In the genomic region with DNA sequence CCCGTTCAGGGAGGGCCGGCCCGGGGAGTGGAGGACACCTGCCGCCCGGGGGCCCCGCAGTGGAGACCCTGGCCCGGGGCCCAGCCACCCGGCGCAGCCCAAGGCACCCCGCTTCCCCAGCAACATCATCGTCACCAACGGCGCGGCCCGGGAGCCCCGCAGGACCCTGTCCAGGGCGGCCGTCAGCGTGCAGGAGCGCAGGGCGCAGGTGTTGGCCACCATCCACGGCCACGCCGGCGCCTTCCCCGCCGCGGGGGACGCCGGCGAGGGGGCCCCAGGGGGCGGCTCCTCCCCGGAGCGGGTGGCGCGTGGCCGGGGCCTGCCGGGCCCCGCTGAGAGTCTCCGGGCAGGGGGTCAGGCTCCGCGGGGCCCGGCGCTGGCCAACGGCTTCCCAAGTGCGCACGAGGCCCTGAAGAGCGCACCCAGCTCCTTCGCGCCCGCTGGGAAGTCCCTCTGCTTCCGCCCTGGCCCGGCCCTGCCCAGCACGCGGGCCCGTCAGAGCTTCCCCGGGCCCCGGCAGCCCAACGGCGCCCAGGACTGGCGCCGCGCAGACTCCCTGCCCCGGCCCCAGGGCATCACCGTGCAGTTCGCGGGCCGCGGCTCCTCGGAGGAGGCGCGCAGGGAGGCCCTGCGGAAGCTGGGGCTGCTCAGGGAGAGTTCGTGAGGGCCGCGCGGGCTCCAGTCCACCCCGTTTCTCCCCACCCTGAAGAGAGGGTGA, we compare ENCODE assay signal across 15 cellular contexts. TPM values are rescaled to one million over a fixed set of nuclear protein-coding genes. Genes with fewer than 3 reads are reported as not detected.
A peak's percentile ranks its signal among the peaks of the same experiment; 100 is the strongest.
DNase-seq lines count a peak whose midpoint lies in the region; ATAC-seq and TF ChIP-seq lines count a peak whose summit lies in the region.
"Had no signal": no experiment of that assay in that cellular context is flagged by ENCODE, and none has a peak within 500 bp of the region (broad histone marks: within the 10 kb centered on the region; RNA-seq: fewer than 3 reads in every experiment).

No MANE protein-coding gene starts in this region.

- no peak overlapping the region for H3K23ac ChIP-seq in mesendoderm (ENCODE audit: low read length)

- TF ChIP-seq RAD21 in SK-N-SH (IDR thresholded peaks at IDR 0.05; ENCODE audit: low read length): no peak

- no peak for TF ChIP-seq CTCF in SK-N-SH (IDR thresholded peaks at IDR 0.05)
- TF ChIP-seq CTCF in type B pancreatic cell (conservative IDR thresholded peaks at IDR 0.05): no peak
- TF ChIP-seq CTCF in GM20000 (IDR thresholded peaks at IDR 0.05; ENCODE audit: extremely low read depth, missing control alignments): no peak

- H3K4me2 ChIP-seq in SK-N-SH (no peak overlapping the region), mesendoderm (ENCODE audit: low read length) (no peak overlapping the region)
- H3K4me2 ChIP-seq: PC-9 had no signal

- peak overlapping the region; percentile 2 for H3K18ac ChIP-seq in mesendoderm (ENCODE audit: low read length)

- H3K9ac ChIP-seq in SK-N-SH: no peak overlapping the region
- H3K9ac ChIP-seq in mesendoderm (ENCODE audit: low read length): no peak overlapping the region

- H3K36me3 ChIP-seq in SK-N-SH (replicated peaks in 1 of 2; ENCODE audit: control insufficient read depth in 1 of 2, insufficient read depth in 2 of 2, low read length in 1 of 2) (no peaks in the 10 kb centered on the region), esophagus (ENCODE audit: control insufficient read depth in 2 of 2, insufficient read depth in 2 of 2, low read length in 1 of 2) (peaks cover 0 to 4% of the 10 kb centered on the region in 2 donors), mesendoderm (ENCODE audit: control insufficient read depth, insufficient read depth, low read length) (no peaks in the 10 kb centered on the region)

- peak; percentile 81 for DNase-seq in SK-N-SH
- no peak for DNase-seq in mesendoderm
- no peak for DNase-seq in type B pancreatic cell (ENCODE audit: extremely low spot score, unreplicated experiment)
- no peak for DNase-seq in superior temporal gyrus (ENCODE audit: extremely low spot score)
- no peak for DNase-seq in GM20000 (ENCODE audit: low spot score)
- DNase-seq: activated CD4-positive, alpha-beta T cell treated with anti-CD3 and anti-CD28 coated beads, Interleukin-2, amount 10 ng/mL, durations not matched to agents 7 days and 5 days; activated T-cell treated with anti-CD3 and anti-CD28 coated beads, Interleukin-2, amount 50 U/mL, for 72 hours; body of pancreas; Calu3; NCI-H1048; NCI-H510A treated with DMSO at 0.1 percent for 48 hours; PC-9; T-helper 17 cell had no signal

- H3K27ac ChIP-seq in SK-N-SH (ENCODE audit: low read depth in 2 of 2, low read length in 1 of 2) (no peak overlapping the region), esophagus (ENCODE audit: low read depth in 2 of 2, low read length in 1 of 2) (peak overlapping the region; percentile 9 to 59), mesendoderm (ENCODE audit: low read depth, low read length) (no peak overlapping the region)
- H3K27ac ChIP-seq: body of pancreas had no signal

- no peak overlapping the region for H2AK5ac ChIP-seq in mesendoderm (ENCODE audit: low read length)

- CTCF ChIA-PET in SK-N-SH (lab: Yijun Ruan, JAX): interaction anchor here (1.2 kb wide), 1 partner anchor 117 kb away, joined by 5 read pairs; no protein-coding TSS in a partner anchor

- H3F3A ChIP-seq in SK-N-SH (replicated peaks; ENCODE audit: insufficient read depth): no peaks in the 10 kb centered on the region

- TF ChIP-seq EP300 in SK-N-SH (IDR thresholded peaks at IDR 0.05; ENCODE audit: borderline replicate concordance in 1 of 2, low read depth in 1 of 2, low read length in 1 of 2): no peak

- H3K9me3 ChIP-seq in SK-N-SH (no peaks in the 10 kb centered on the region), esophagus (ENCODE audit: control insufficient read depth in 2 of 2, insufficient read depth in 1 of 2, low read depth in 1 of 2, low read length in 1 of 2) (no peaks in the 10 kb centered on the region)
- H3K9me3 ChIP-seq: body of pancreas had no signal

- no peaks in the 10 kb centered on the region for H3K27me3 Mint-ChIP-seq in type B pancreatic cell
- H3K27me3 Mint-ChIP-seq: T-helper 17 cell had no signal

- no peaks in the 10 kb centered on the region for H3K9me2 ChIP-seq in SK-N-SH

- H3K56ac ChIP-seq in mesendoderm (ENCODE audit: low read length): no peak overlapping the region

- H3K79me1 ChIP-seq in mesendoderm (ENCODE audit: low read length): no peaks in the 10 kb centered on the region

- ATAC-seq in GM18870 (IDR thresholded peaks at IDR 0.05; ENCODE audit: unreplicated experiment): no peak
- ATAC-seq: body of pancreas, T-helper 17 cell had no signal

- peak overlapping the region; percentile 60 for H3K27ac Mint-ChIP-seq in type B pancreatic cell
- H3K27ac Mint-ChIP-seq: activated CD4-positive, alpha-beta T cell treated with anti-CD3 and anti-CD28 coated beads, Interleukin-2, amount 10 ng/mL, durations not matched to agents 7 days and 5 days; activated T-cell treated with anti-CD3 and anti-CD28 coated beads, Interleukin-2, amount 50 U/mL, for 72 hours had no signal

- no peak overlapping the region for H2BK5ac ChIP-seq in mesendoderm (ENCODE audit: low read length)

- H4K8ac ChIP-seq in mesendoderm (ENCODE audit: low read depth, low read length): peak overlapping the region; percentile 76

- H3K9me3 Mint-ChIP-seq in type B pancreatic cell: no peaks in the 10 kb centered on the region
- H3K9me3 Mint-ChIP-seq: activated CD4-positive, alpha-beta T cell treated with anti-CD3 and anti-CD28 coated beads, Interleukin-2, amount 10 ng/mL, durations not matched to agents 7 days and 5 days; activated T-cell treated with anti-CD3 and anti-CD28 coated beads, Interleukin-2, amount 50 U/mL, for 72 hours had no signal

- WGBS in SK-N-SH (ENCODE audit: low lambda C conversion rate): 45% methylated on average over 22 of the region's 78 CpGs
- 52 to 60% methylated on average over 67 to 78 of the region's 78 CpGs for WGBS in esophagus, 2 donors
- WGBS in mesendoderm (ENCODE audit: extremely low coverage, insufficient coverage, low lambda C conversion rate): no CpG with 5 or more reads among the region's 78 CpGs

- H3K79me2 ChIP-seq in SK-N-SH (ENCODE audit: insufficient read depth) (no peaks in the 10 kb centered on the region), mesendoderm (ENCODE audit: control insufficient read depth, insufficient read depth, low read length) (no peaks in the 10 kb centered on the region)

- H3K27me3 ChIP-seq in SK-N-SH (ENCODE audit: insufficient read depth) (no peaks in the 10 kb centered on the region), esophagus (ENCODE audit: control insufficient read depth in 1 of 2, insufficient read depth in 2 of 2, low read length in 2 of 2) (no peaks in the 10 kb centered on the region), mesendoderm (ENCODE audit: insufficient read depth, low read length, poor library complexity) (no peaks in the 10 kb centered on the region)
- H3K27me3 ChIP-seq: body of pancreas had no signal

- H2BK15ac ChIP-seq in mesendoderm (replicated peaks; ENCODE audit: low read depth): no peak overlapping the region

- peak overlapping the region in 1 of 2 experiments; percentile 9; a peak in 2 of 4 replicates for H3K4me3 ChIP-seq in SK-N-SH (ENCODE audit: low read depth in 2 of 2, low read length in 1 of 2)
- H3K4me3 ChIP-seq in esophagus (ENCODE audit: low read depth in 1 of 2, low read length in 2 of 2): peak overlapping the region; percentile 9 to 15
- H3K4me3 ChIP-seq in mesendoderm (ENCODE audit: low read length): no peak overlapping the region
- H3K4me3 ChIP-seq: body of pancreas, PC-9 had no signal

- H4K5ac ChIP-seq in mesendoderm (ENCODE audit: low read length): no peak overlapping the region

- no peak overlapping the region for H3K4ac ChIP-seq in mesendoderm (ENCODE audit: low read depth, low read length)

- H3K4me1 ChIP-seq in SK-N-SH (ENCODE audit: control insufficient read depth in 1 of 2, insufficient read depth in 2 of 2, low read depth in 1 of 2, low read length in 1 of 2) (peaks cover 0 to 3% of the 10 kb centered on the region in 2 experiments; a peak in 1 of 4 replicates), esophagus (ENCODE audit: control insufficient read depth in 2 of 2, insufficient read depth in 2 of 2, low read length in 1 of 2) (no peaks in the 10 kb centered on the region), mesendoderm (ENCODE audit: control insufficient read depth, low read depth, low read length) (no peaks in the 10 kb centered on the region)

- H2AFZ ChIP-seq in SK-N-SH (ENCODE audit: low read depth): no peak overlapping the region
- H2AFZ ChIP-seq: PC-9 had no signal

- H3K36me3 Mint-ChIP-seq in type B pancreatic cell: no peaks in the 10 kb centered on the region

- H4K20me1 ChIP-seq in SK-N-SH (ENCODE audit: insufficient read depth): no peaks in the 10 kb centered on the region

- H3K4me3 Mint-ChIP-seq in type B pancreatic cell: no peak overlapping the region
- H3K4me3 Mint-ChIP-seq: activated CD4-positive, alpha-beta T cell treated with anti-CD3 and anti-CD28 coated beads, Interleukin-2, amount 10 ng/mL, durations not matched to agents 7 days and 5 days; T-helper 17 cell had no signal

- POLR2A ChIA-PET in SK-N-SH (lab: Yijun Ruan, JAX): no interaction called here

- H2BK120ac ChIP-seq in mesendoderm (ENCODE audit: low read depth, low read length): no peak overlapping the region

- H3K4me1 Mint-ChIP-seq in type B pancreatic cell (ENCODE audit: unreplicated experiment): peaks cover 33% of the 10 kb centered on the region

TF ChIP-seq in SK-N-SH, 30 proteins besides CTCF, POLR2A, EP300 and RAD21 (continues in another document):
- TF ChIP-seq RCOR1 (IDR thresholded peaks at IDR 0.05; ENCODE audit: low read length): no peak
- TF ChIP-seq, protein P1, sequence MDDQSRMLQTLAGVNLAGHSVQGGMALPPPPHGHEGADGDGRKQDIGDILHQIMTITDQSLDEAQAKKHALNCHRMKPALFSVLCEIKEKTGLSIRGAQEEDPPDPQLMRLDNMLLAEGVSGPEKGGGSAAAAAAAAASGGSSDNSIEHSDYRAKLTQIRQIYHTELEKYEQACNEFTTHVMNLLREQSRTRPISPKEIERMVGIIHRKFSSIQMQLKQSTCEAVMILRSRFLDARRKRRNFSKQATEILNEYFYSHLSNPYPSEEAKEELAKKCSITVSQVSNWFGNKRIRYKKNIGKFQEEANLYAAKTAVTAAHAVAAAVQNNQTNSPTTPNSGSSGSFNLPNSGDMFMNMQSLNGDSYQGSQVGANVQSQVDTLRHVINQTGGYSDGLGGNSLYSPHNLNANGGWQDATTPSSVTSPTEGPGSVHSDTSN (IDR thresholded peaks at IDR 0.05): no peak
- no peak for TF ChIP-seq POLR2AphosphoS5 (IDR thresholded peaks at IDR 0.05; ENCODE audit: low read depth, low read length)
- TF ChIP-seq YY1 (IDR thresholded peaks at IDR 0.05; ENCODE audit: low read depth): no peak

RNA-seq across cellular contexts. Expression of gene PROSER2, which starts 46.7 kb away (rescaled TPM):
- polyA plus RNA-seq in SK-N-SH (2012; rRNA removed): 0.86 and 0.95 TPM in 2 replicates
- polyA plus RNA-seq in SK-N-SH (2012; cell fraction: cytosol; rRNA removed): 0.63 and 0.73 TPM in 2 replicates
- polyA plus RNA-seq in SK-N-SH (2012; cell fraction: nucleus; rRNA removed): 1.5 and 2.7 TPM in 2 replicates
- 1 to 10 TPM; 5.2 to 6.8 TPM for polyA plus RNA-seq in esophagus
- 9.8 TPM for polyA plus RNA-seq in mesendoderm (2013, experiment 1 of 2)
- polyA plus RNA-seq in mesendoderm (2013, experiment 2 of 2): 9.5 TPM
- 6.7 and 12.6 TPM in 2 replicates for total RNA-seq in type B pancreatic cell (ENCODE audit: low replicate concordance)

Comparison
In these comparisons a context has a peak if more than half of its experiments do, and no peak if none do; other contexts are left out.
1. H3K27ac ChIP-seq: peak in esophagus (2 of 2); none in SK-N-SH (0 of 2) and mesendoderm (single experiment).